8 cellular contexts compared by ENCODE assay signal in genomic region chr2:26184555-26185303, GRCh38. TPM values are rescaled to one million over a fixed set of nuclear protein-coding genes. Genes with fewer than 3 reads are reported as not detected.
DNase-seq lines count a peak whose midpoint lies in the region; ATAC-seq and TF ChIP-seq lines count a peak whose summit lies in the region.

No MANE protein-coding gene starts in this region.

- H3K4me3 ChIP-seq in AG04450 (ENCODE audit: low read depth, low read length) (peak overlapping the region; percentile 60), WI38 (ENCODE audit: low read depth, low read length) (peak overlapping the region; percentile 41), cardiac fibroblast (replicated peaks in 1 of 2; ENCODE audit: low read depth in 2 of 2, low read length in 2 of 2) (peak overlapping the region; percentile 57 to 60)

- DNase-seq in AG04450 (ENCODE audit: low read depth, low spot score) = peak; percentile 45
- peak; percentile 82 to 88 for DNase-seq in cardiac fibroblast (ENCODE audit: low read depth in 2 of 2)
- DNase-seq in left lobe of liver (ENCODE audit: low spot score) = peak; percentile 77
- DNase-seq in stimulated activated CD4-positive, alpha-beta T cell treated with anti-CD3 and anti-CD28 coated beads, Interleukin-4, amount 100 ng/mL, for 1 hour = peak; percentile 88
- DNase-seq in RKO (ENCODE audit: low spot score) = no peak

- TF ChIP-seq CTCF in AG04450 (IDR thresholded peaks at IDR 0.05; ENCODE audit: low read depth, low read length) (peak; percentile 54), WI38 (IDR thresholded peaks at IDR 0.05; ENCODE audit: low read depth, low read length) (peak; percentile 38; the same call in 1 of the 2 replicates), cardiac fibroblast (IDR thresholded peaks at IDR 0.05; ENCODE audit: low read depth, low read length) (peak; percentile 32)

- H3K27ac ChIP-seq in AG04450 (ENCODE audit: low read depth, low read length) = no peak overlapping the region

- POLR2A ChIA-PET in AG04450 (lab: Yijun Ruan, JAX) = interaction anchor here (0.6 kb wide), 1 partner anchor 93 kb away, joined by 4 read pairs; no protein-coding TSS in a partner anchor

- CTCF ChIA-PET in AG04450 (lab: Charles Lee) = interaction anchor here (0.5 to 2.6 kb wide), 14 partner anchors 9 to 826 kb away, joined by 3 to 19 read pairs (median 4); no protein-coding TSS in a partner anchor

- H3K27me3 ChIP-seq in AG04450 (ENCODE audit: control insufficient read depth, insufficient read depth, low read length) = no peaks in the 10 kb centered on the region

- H3K9me3 ChIP-seq in AG04450 (ENCODE audit: control insufficient read depth, insufficient read depth, low read length) = no peaks in the 10 kb centered on the region

- ATAC-seq in GM19043 (IDR thresholded peaks at IDR 0.05; ENCODE audit: low read depth, unreplicated experiment) = peak; percentile 84
- peak; percentile 84 for ATAC-seq in HG03565 (IDR thresholded peaks at IDR 0.05; ENCODE audit: unreplicated experiment)
- peak; percentile 87 for ATAC-seq in left lobe of liver

RNA-seq across cellular contexts. Expression of gene GAREM2, which starts 11.8 kb away (rescaled TPM):
- 2.8 and 3.1 TPM in 2 replicates for polyA plus RNA-seq in AG04450 (2011; rRNA removed)
- polyA minus RNA-seq in AG04450 (2011; rRNA and poly(A)+ RNA removed) = 2.2 and 3.5 TPM in 2 replicates
- total RNA-seq in left lobe of liver = 0.15 TPM

RNA-seq across cellular contexts. Expression of gene HADHA, which starts 59.7 kb away (rescaled TPM):
- polyA plus RNA-seq in AG04450 (2011; rRNA removed) = 155 and 172 TPM in 2 replicates
- polyA minus RNA-seq in AG04450 (2011; rRNA and poly(A)+ RNA removed) = 160 and 163 TPM in 2 replicates
- total RNA-seq in left lobe of liver = 144 TPM
